ENCODE assay signal across 1 cellular context in genomic region chr2:20179755-20180594, GRCh38.
TF ChIP-seq lines count a peak whose summit lies in the region.

No MANE protein-coding gene starts in this region.

TF ChIP-seq in HepG2, 621 proteins besides CTCF, POLR2A, EP300 and RAD21 (continued from another document and continues in another):
- TF ChIP-seq TMF1 (CRISPR knock-in tag; IDR thresholded peaks at IDR 0.05; ENCODE audit: low read depth): peak; percentile 81; the same call in 1 of the 2 replicates
- no peak for TF ChIP-seq U2AF1 (optimal IDR thresholded peaks at IDR 0.05; ENCODE audit: low read depth, low read length)
- TF ChIP-seq, protein P1, sequence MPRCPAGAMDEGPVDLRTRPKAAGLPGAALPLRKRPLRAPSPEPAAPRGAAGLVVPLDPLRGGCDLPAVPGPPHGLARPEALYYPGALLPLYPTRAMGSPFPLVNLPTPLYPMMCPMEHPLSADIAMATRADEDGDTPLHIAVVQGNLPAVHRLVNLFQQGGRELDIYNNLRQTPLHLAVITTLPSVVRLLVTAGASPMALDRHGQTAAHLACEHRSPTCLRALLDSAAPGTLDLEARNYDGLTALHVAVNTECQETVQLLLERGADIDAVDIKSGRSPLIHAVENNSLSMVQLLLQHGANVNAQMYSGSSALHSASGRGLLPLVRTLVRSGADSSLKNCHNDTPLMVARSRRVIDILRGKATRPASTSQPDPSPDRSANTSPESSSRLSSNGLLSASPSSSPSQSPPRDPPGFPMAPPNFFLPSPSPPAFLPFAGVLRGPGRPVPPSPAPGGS (CRISPR knock-in tag; IDR thresholded peaks at IDR 0.05): peak; percentile 75
- TF ChIP-seq ZKSCAN5 (CRISPR knock-in tag; IDR thresholded peaks at IDR 0.05): no peak
- TF ChIP-seq, protein P2, sequence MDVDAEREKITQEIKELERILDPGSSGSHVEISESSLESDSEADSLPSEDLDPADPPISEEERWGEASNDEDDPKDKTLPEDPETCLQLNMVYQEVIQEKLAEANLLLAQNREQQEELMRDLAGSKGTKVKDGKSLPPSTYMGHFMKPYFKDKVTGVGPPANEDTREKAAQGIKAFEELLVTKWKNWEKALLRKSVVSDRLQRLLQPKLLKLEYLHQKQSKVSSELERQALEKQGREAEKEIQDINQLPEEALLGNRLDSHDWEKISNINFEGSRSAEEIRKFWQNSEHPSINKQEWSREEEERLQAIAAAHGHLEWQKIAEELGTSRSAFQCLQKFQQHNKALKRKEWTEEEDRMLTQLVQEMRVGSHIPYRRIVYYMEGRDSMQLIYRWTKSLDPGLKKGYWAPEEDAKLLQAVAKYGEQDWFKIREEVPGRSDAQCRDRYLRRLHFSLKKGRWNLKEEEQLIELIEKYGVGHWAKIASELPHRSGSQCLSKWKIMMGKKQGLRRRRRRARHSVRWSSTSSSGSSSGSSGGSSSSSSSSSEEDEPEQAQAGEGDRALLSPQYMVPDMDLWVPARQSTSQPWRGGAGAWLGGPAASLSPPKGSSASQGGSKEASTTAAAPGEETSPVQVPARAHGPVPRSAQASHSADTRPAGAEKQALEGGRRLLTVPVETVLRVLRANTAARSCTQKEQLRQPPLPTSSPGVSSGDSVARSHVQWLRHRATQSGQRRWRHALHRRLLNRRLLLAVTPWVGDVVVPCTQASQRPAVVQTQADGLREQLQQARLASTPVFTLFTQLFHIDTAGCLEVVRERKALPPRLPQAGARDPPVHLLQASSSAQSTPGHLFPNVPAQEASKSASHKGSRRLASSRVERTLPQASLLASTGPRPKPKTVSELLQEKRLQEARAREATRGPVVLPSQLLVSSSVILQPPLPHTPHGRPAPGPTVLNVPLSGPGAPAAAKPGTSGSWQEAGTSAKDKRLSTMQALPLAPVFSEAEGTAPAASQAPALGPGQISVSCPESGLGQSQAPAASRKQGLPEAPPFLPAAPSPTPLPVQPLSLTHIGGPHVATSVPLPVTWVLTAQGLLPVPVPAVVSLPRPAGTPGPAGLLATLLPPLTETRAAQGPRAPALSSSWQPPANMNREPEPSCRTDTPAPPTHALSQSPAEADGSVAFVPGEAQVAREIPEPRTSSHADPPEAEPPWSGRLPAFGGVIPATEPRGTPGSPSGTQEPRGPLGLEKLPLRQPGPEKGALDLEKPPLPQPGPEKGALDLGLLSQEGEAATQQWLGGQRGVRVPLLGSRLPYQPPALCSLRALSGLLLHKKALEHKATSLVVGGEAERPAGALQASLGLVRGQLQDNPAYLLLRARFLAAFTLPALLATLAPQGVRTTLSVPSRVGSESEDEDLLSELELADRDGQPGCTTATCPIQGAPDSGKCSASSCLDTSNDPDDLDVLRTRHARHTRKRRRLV (CRISPR knock-in tag; IDR thresholded peaks at IDR 0.05): peak; percentile 61
- TF ChIP-seq ZNF639 (CRISPR knock-in tag; conservative IDR thresholded peaks at IDR 0.05): no peak
- TF ChIP-seq ZNF646 (CRISPR knock-in tag; IDR thresholded peaks at IDR 0.05): 0 out of 2 replicates have a peak, but pooled peaks have one; percentile 19
- TF ChIP-seq NCOA1 (CRISPR knock-in tag; IDR thresholded peaks at IDR 0.05): no peak
- TF ChIP-seq SALL2 (CRISPR knock-in tag; IDR thresholded peaks at IDR 0.05): no peak
- TF ChIP-seq HNF4A (CRISPR knock-in tag; IDR thresholded peaks at IDR 0.05): peak; percentile 12
- no peak for TF ChIP-seq MAFG (CRISPR knock-in tag; IDR thresholded peaks at IDR 0.05)
- TF ChIP-seq ZFP36 (IDR thresholded peaks at IDR 0.05; ENCODE audit: borderline replicate concordance, low read depth, low read length, partially characterized antibody): no peak
- peak; percentile 82; the same call in 1 of the 2 replicates for TF ChIP-seq HDAC2 (CRISPR knock-in tag; IDR thresholded peaks at IDR 0.05)
- TF ChIP-seq SRSF1 (optimal IDR thresholded peaks at IDR 0.05; ENCODE audit: low read depth, low read length): peak; percentile 71
- no peak for TF ChIP-seq NR1H2 (CRISPR knock-in tag; IDR thresholded peaks at IDR 0.05; ENCODE audit: borderline replicate concordance, low read depth)
- TF ChIP-seq ZSCAN9 (CRISPR knock-in tag; IDR thresholded peaks at IDR 0.05; ENCODE audit: borderline replicate concordance): peak; percentile 54; the same call in 1 of the 2 replicates
- no peak for TF ChIP-seq PTBP1 (IDR thresholded peaks at IDR 0.05; ENCODE audit: low read depth, low read length, poor library complexity, severe bottlenecking)
- TF ChIP-seq, protein P3, sequence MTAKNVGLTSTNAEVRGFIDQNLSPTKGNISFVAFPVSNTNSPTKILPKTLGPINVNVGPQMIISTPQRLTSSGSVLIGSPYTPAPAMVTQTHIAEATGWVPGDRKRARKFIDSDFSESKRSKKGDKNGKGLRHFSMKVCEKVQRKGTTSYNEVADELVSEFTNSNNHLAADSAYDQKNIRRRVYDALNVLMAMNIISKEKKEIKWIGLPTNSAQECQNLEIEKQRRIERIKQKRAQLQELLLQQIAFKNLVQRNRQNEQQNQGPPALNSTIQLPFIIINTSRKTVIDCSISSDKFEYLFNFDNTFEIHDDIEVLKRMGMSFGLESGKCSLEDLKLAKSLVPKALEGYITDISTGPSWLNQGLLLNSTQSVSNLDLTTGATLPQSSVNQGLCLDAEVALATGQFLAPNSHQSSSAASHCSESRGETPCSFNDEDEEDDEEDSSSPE (CRISPR knock-in tag; IDR thresholded peaks at IDR 0.05): peak; percentile 52; the same call in 1 of the 2 replicates
- TF ChIP-seq ZNF556 (CRISPR knock-in tag; IDR thresholded peaks at IDR 0.05; ENCODE audit: borderline replicate concordance): peak; percentile 38; the same call in 1 of the 2 replicates
- TF ChIP-seq IKZF4 (CRISPR knock-in tag; IDR thresholded peaks at IDR 0.05; ENCODE audit: borderline replicate concordance, low read depth, not compliant biosample characterization): no peak
- peak; percentile 67; the same call in 1 of the 2 replicates for TF ChIP-seq ZBTB3 (CRISPR knock-in tag; IDR thresholded peaks at IDR 0.05; ENCODE audit: borderline replicate concordance, low read depth)
- no peak for TF ChIP-seq ISX (CRISPR knock-in tag; conservative IDR thresholded peaks at IDR 0.05)
- peak; percentile 57 for TF ChIP-seq MEF2D (CRISPR knock-in tag; IDR thresholded peaks at IDR 0.05)
- TF ChIP-seq RFX5 (IDR thresholded peaks at IDR 0.05; ENCODE audit: low read depth, low read length): 0 out of 2 replicates have a peak, but pooled peaks have one; percentile 5
- 0 out of 2 replicates have a peak, but pooled peaks have one; percentile 42 for TF ChIP-seq ZXDC (CRISPR knock-in tag; IDR thresholded peaks at IDR 0.05)
- no peak for TF ChIP-seq ZNF510 (CRISPR knock-in tag; IDR thresholded peaks at IDR 0.05; ENCODE audit: low read depth)
- no peak for TF ChIP-seq ATF7-NPFF (CRISPR knock-in tag; IDR thresholded peaks at IDR 0.05; ENCODE audit: low read depth)
- TF ChIP-seq, protein P4, sequence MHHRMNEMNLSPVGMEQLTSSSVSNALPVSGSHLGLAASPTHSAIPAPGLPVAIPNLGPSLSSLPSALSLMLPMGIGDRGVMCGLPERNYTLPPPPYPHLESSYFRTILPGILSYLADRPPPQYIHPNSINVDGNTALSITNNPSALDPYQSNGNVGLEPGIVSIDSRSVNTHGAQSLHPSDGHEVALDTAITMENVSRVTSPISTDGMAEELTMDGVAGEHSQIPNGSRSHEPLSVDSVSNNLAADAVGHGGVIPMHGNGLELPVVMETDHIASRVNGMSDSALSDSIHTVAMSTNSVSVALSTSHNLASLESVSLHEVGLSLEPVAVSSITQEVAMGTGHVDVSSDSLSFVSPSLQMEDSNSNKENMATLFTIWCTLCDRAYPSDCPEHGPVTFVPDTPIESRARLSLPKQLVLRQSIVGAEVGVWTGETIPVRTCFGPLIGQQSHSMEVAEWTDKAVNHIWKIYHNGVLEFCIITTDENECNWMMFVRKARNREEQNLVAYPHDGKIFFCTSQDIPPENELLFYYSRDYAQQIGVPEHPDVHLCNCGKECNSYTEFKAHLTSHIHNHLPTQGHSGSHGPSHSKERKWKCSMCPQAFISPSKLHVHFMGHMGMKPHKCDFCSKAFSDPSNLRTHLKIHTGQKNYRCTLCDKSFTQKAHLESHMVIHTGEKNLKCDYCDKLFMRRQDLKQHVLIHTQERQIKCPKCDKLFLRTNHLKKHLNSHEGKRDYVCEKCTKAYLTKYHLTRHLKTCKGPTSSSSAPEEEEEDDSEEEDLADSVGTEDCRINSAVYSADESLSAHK (CRISPR knock-in tag; IDR thresholded peaks at IDR 0.05; ENCODE audit: borderline replicate concordance): no peak
- peak; percentile 61 for TF ChIP-seq PITX1 (CRISPR knock-in tag; IDR thresholded peaks at IDR 0.05)
- TF ChIP-seq GATAD1 (CRISPR knock-in tag; IDR thresholded peaks at IDR 0.05): no peak; the same call in none of the 2 replicates
- TF ChIP-seq FOXO4 (CRISPR knock-in tag; conservative IDR thresholded peaks at IDR 0.05): no peak
- TF ChIP-seq ZNF263 (CRISPR knock-in tag; IDR thresholded peaks at IDR 0.05): no peak; the same call in 1 of the 2 replicates
- peak; percentile 89; the same call in 1 of the 2 replicates for TF ChIP-seq ZNF773 (CRISPR knock-in tag; IDR thresholded peaks at IDR 0.05; ENCODE audit: borderline replicate concordance)
- TF ChIP-seq ZSCAN31 (CRISPR knock-in tag; IDR thresholded peaks at IDR 0.05; ENCODE audit: low read depth): no peak
- TF ChIP-seq TSC22D2 (CRISPR knock-in tag; IDR thresholded peaks at IDR 0.05; ENCODE audit: borderline replicate concordance): peak; percentile 75; the same call in 1 of the 2 replicates
- peak; percentile 80 for TF ChIP-seq YY1 (IDR thresholded peaks at IDR 0.05; ENCODE audit: insufficient read depth, insufficient replicate concordance, low read depth, low read length)
